In genomic region chr10:126376956-126377355, GRCh38 we compare ENCODE assay signal across 19 cellular contexts. TPM values are rescaled to one million over a fixed set of nuclear protein-coding genes. Genes with fewer than 3 reads are reported as not detected.
A peak's percentile ranks its signal among the peaks of the same experiment; 100 is the strongest.
DNase-seq lines count a peak whose midpoint lies in the region; ATAC-seq and TF ChIP-seq lines count a peak whose summit lies in the region.
"Had no signal": no experiment of that assay in that cellular context is flagged by ENCODE, and none has a peak within 500 bp of the region (broad histone marks: within the 10 kb centered on the region; RNA-seq: fewer than 3 reads in every experiment).

No MANE protein-coding gene starts in this region.

- no peaks in the 10 kb centered on the region for H4K20me1 ChIP-seq in mammary epithelial cell (ENCODE audit: insufficient read depth, low read length)

- BruUV-seq in mammary epithelial cell (replicated peaks; lab: Mats Ljungman, UMichigan), result no TSS peak

- peaks cover 10% of the 10 kb centered on the region for H3K4me1 ChIP-seq in mammary epithelial cell (ENCODE audit: insufficient read depth, low read length)
- H3K4me1 ChIP-seq: sigmoid colon had no signal

- H3K4me3 ChIP-seq in mammary epithelial cell (replicated peaks in 1 of 3; ENCODE audit: insufficient read depth in 1 of 3, low read depth in 2 of 3, low read length in 3 of 3), result no peak overlapping the region
- H3K4me3 ChIP-seq: neural progenitor cell, sigmoid colon, transverse colon had no signal

- H3K9ac ChIP-seq in mammary epithelial cell (ENCODE audit: insufficient read depth, low read length), result no peak overlapping the region
- H3K9ac ChIP-seq: neural progenitor cell had no signal

- intact Hi-C loops in mammary epithelial cell (cut with micrococcal nuclease), result no loop called here

- CTCF ChIA-PET in mammary epithelial cell (lab: Charles Lee; ENCODE audit: low non-redundant PET), result no interaction called here

- no peaks in the 10 kb centered on the region for H3K9me3 ChIP-seq in mammary epithelial cell (replicated peaks; ENCODE audit: insufficient read depth, low read length)
- H3K9me3 ChIP-seq: sigmoid colon, transverse colon had no signal

- no peak overlapping the region for H3K27ac ChIP-seq in mammary epithelial cell (ENCODE audit: insufficient read depth, low read depth, low read length)
- H3K27ac ChIP-seq: neural progenitor cell, sigmoid colon had no signal

- H3K4me2 ChIP-seq in mammary epithelial cell (ENCODE audit: insufficient read depth, low read depth, low read length), result peak overlapping the region; percentile 30
- H3K4me2 ChIP-seq: neural progenitor cell had no signal

- no peaks in the 10 kb centered on the region for H3K36me3 ChIP-seq in mammary epithelial cell (ENCODE audit: insufficient read depth, low read length)
- H3K36me3 ChIP-seq: sigmoid colon, transverse colon had no signal

- H3K79me2 ChIP-seq in mammary epithelial cell (ENCODE audit: insufficient read depth, low read length), result no peaks in the 10 kb centered on the region

- in situ Hi-C loops in mammary epithelial cell (cut with MboI; ENCODE audit: low sequenced_read_pairs in 2 of 2), result loop anchor here in 1 of 2 donors (25.0 kb wide), 1 partner anchor 390 kb away; no protein-coding TSS in a partner anchor

- peak; percentile 36 for DNase-seq in DMS53 treated with DMSO at 0.1 percent for 48 hours (lab: John Stamatoyannopoulos, UW; ENCODE audit: unreplicated experiment)
- DNase-seq in M059J (ENCODE audit: low read depth), result peak; percentile 96
- peak; percentile 53 for DNase-seq in mammary epithelial cell
- DNase-seq in kidney glomerular epithelial cell (lab: John Stamatoyannopoulos, UW), result peak; percentile 29
- no peak for DNase-seq in dermis blood vessel endothelial cell
- DNase-seq in NCI-H1092 (lab: John Stamatoyannopoulos, UW), result no peak
- DNase-seq in NCI-H748 treated with DMSO at 0.1 percent for 48 hours (lab: John Stamatoyannopoulos, UW), result no peak
- DNase-seq: activated CD8-positive, alpha-beta T cell treated with anti-CD3 and anti-CD28 coated beads, Interleukin-2, amount 10 ng/mL, durations not matched to agents 7 days and 5 days; amniotic stem cell; foreskin melanocyte; GOT3; immature natural killer cell; KBM-7; NCI-H1436 treated with DMSO at 0.1 percent for 48 hours; NCI-H446; sigmoid colon; transverse colon had no signal

- peak overlapping the region; percentile 32 for H2AFZ ChIP-seq in mammary epithelial cell (ENCODE audit: low read depth, low read length)
- H2AFZ ChIP-seq: neural progenitor cell had no signal

- H3K27me3 ChIP-seq in mammary epithelial cell (ENCODE audit: insufficient read depth, low read length), result no peaks in the 10 kb centered on the region
- H3K27me3 ChIP-seq: neural progenitor cell, sigmoid colon, transverse colon had no signal

- ATAC-seq in GM18907 (IDR thresholded peaks at IDR 0.05; ENCODE audit: unreplicated experiment), result no peak
- ATAC-seq: activated CD8-positive, alpha-beta T cell treated with anti-CD3 and anti-CD28 coated beads, Interleukin-2, amount 10 ng/mL, durations not matched to agents 7 days and 5 days had no signal

- peak in 1 of 2 donors; percentile 18 for TF ChIP-seq CTCF in mammary epithelial cell (conservative IDR thresholded peaks at IDR 0.05 in 1 of 2, IDR thresholded peaks at IDR 0.05 in 1 of 2; ENCODE audit: extremely low read depth in 1 of 2, insufficient read depth in 1 of 2, low read depth in 1 of 2, low read length in 2 of 2)

- WGBS in mammary epithelial cell (ENCODE audit: low coverage, missing lambda C conversion rate), result 38% methylated on average over 2 of the region's 2 CpGs

- dilution Hi-C loops in mammary epithelial cell (cut with HindIII; ENCODE audit: low sequenced_read_pairs), result no loop called here

RNA-seq across cellular contexts. Expression of gene ADAM12, which starts 11.3 kb away (rescaled TPM):
- total RNA-seq in M059J (2014; rRNA removed; shearing (Covaris generic)), result 43.4 and 76.1 TPM in 2 replicates
- 1 to 10 TPM in 1 of 2 donors, under 1 TPM in 1; 0.26 to 8.2 TPM for total RNA-seq in mammary epithelial cell
- 0.59 TPM for polyA plus RNA-seq in mammary epithelial cell
- 0.10 TPM for polyA minus RNA-seq in mammary epithelial cell
- total RNA-seq in dermis blood vessel endothelial cell, result 0.28 and 0.68 TPM in 2 replicates

Comparison
In these comparisons a context has a peak if more than half of its experiments do, and no peak if none do; other contexts are left out.
1. DNase-seq: peak in DMS53 treated with DMSO at 0.1 percent for 48 hours (single experiment), M059J (single experiment), mammary epithelial cell (single experiment) and kidney glomerular epithelial cell (single experiment); none in dermis blood vessel endothelial cell (single experiment), NCI-H1092 (single experiment) and NCI-H748 treated with DMSO at 0.1 percent for 48 hours (single experiment).